ENCODE assay signal across 29 cellular contexts in genomic region chr12:12088147-12088546, GRCh38. TPM values are rescaled to one million over a fixed set of nuclear protein-coding genes. Genes with fewer than 3 reads are reported as not detected.
"Had no signal": no experiment of that assay in that cellular context is flagged by ENCODE, and none has a peak within 500 bp of the region (broad histone marks: within the 10 kb centered on the region; RNA-seq: fewer than 3 reads in every experiment).

No MANE protein-coding gene starts in this region.

- H3K4me3 ChIP-seq: ascending aorta, cardiac muscle cell, Peyer's patch, SJCRH30 had no signal

- ATAC-seq: activated CD8-positive, alpha-beta T cell treated with anti-CD3 and anti-CD28 coated beads for 36 hours; activated naive CD4-positive, alpha-beta T cell treated with anti-CD3 and anti-CD28 coated beads, Interleukin-2, amount 50 U/mL, for 72 hours; activated naive CD8-positive, alpha-beta T cell treated with anti-CD3 and anti-CD28 coated beads, Interleukin-2, amount 50 U/mL, for 24 hours had no signal

- H3K4me1 Mint-ChIP-seq: activated naive CD8-positive, alpha-beta T cell treated with anti-CD3 and anti-CD28 coated beads, Interleukin-2, amount 50 U/mL, for 24 hours had no signal

- DNase-seq: activated CD4-positive, alpha-beta T cell treated with anti-CD3 and anti-CD28 coated beads for 4 hours; activated CD8-positive, alpha-beta T cell treated with anti-CD3 and anti-CD28 coated beads for 36 hours; activated effector memory CD4-positive, alpha-beta T cell treated with Interleukin-2 at 50 U/mL for 16 hours; activated naive CD4-positive, alpha-beta T cell treated with Interleukin-2 at 50 U/mL for 16 hours; activated naive CD8-positive, alpha-beta T cell treated with anti-CD3 and anti-CD28 coated beads, Interleukin-2, amount 50 U/mL, for 24 hours; activated T-cell treated with anti-CD3 and anti-CD28 coated beads, Interleukin-2, amount 50 U/mL, for 24 hours; amniotic stem cell; brain microvascular endothelial cell; NCI-H146; NCI-H187 treated with DMSO at 0.1 percent for 48 hours; NCI-H2081 treated with DMSO at 0.1 percent for 48 hours; NCI-H2171; NCI-H2227 treated with DMSO at 0.1 percent for 48 hours; NCI-H69; NK-92 treated with Interleukin-12 subunit alpha and Interleukin-12 subunit beta, amount 100 ng/mL, for 24 hours; OCI-M1; Peyer's patch; Right ventricle myocardium superior; SK-N-SH; T-helper 1 cell; WERI-Rb-1 had no signal

- H3K27ac Mint-ChIP-seq: activated CD8-positive, alpha-beta T cell treated with anti-CD3 and anti-CD28 coated beads for 36 hours; activated naive CD4-positive, alpha-beta T cell treated with anti-CD3 and anti-CD28 coated beads, Interleukin-2, amount 50 U/mL, for 72 hours; activated naive CD8-positive, alpha-beta T cell treated with anti-CD3 and anti-CD28 coated beads, Interleukin-2, amount 50 U/mL, for 24 hours; activated T-cell treated with anti-CD3 and anti-CD28 coated beads, Interleukin-2, amount 50 U/mL, for 24 hours; activated T-helper 1 cell treated with anti-CD3 and anti-CD28 coated beads, Interleukin-12 subunit alpha, Interleukin-12 subunit beta, Interleukin-2, Interleukin-4 antibody, amounts not matched to agents 30 ng/mL and 10 ng/mL and 1 ng/mL, durations not matched to agents 14 hours and 24 hours and 36 hours had no signal

- H3K9me3 ChIP-seq: ascending aorta, Peyer's patch, SJCRH30, SK-N-SH had no signal

- H3K4me2 ChIP-seq: SK-N-SH had no signal

- H3K27ac ChIP-seq: ascending aorta, brain microvascular endothelial cell, cardiac muscle cell, Peyer's patch, RWPE1, SJCRH30, WERI-Rb-1 had no signal

- H3K27me3 Mint-ChIP-seq: activated naive CD8-positive, alpha-beta T cell treated with anti-CD3 and anti-CD28 coated beads, Interleukin-2, amount 50 U/mL, for 24 hours had no signal

- H3K4me1 ChIP-seq: Peyer's patch, SJCRH30 had no signal

- H3K36me3 Mint-ChIP-seq: activated naive CD4-positive, alpha-beta T cell treated with anti-CD3 and anti-CD28 coated beads, Interleukin-2, amount 50 U/mL, for 72 hours had no signal

- H3K4me3 Mint-ChIP-seq: activated CD8-positive, alpha-beta T cell treated with anti-CD3 and anti-CD28 coated beads for 36 hours; activated naive CD8-positive, alpha-beta T cell treated with anti-CD3 and anti-CD28 coated beads, Interleukin-2, amount 50 U/mL, for 24 hours; activated T-cell treated with anti-CD3 and anti-CD28 coated beads, Interleukin-2, amount 50 U/mL, for 24 hours; activated T-helper 1 cell treated with anti-CD3 and anti-CD28 coated beads, Interleukin-12 subunit alpha, Interleukin-12 subunit beta, Interleukin-2, Interleukin-4 antibody, amounts not matched to agents 30 ng/mL and 10 ng/mL and 1 ng/mL, durations not matched to agents 14 hours and 24 hours and 36 hours had no signal

- H3K9me3 Mint-ChIP-seq: activated CD8-positive, alpha-beta T cell treated with anti-CD3 and anti-CD28 coated beads for 36 hours; activated naive CD4-positive, alpha-beta T cell treated with anti-CD3 and anti-CD28 coated beads, Interleukin-2, amount 50 U/mL, for 72 hours; activated naive CD8-positive, alpha-beta T cell treated with anti-CD3 and anti-CD28 coated beads, Interleukin-2, amount 50 U/mL, for 24 hours; activated T-cell treated with anti-CD3 and anti-CD28 coated beads, Interleukin-2, amount 50 U/mL, for 24 hours; activated T-helper 1 cell treated with anti-CD3 and anti-CD28 coated beads, Interleukin-12 subunit alpha, Interleukin-12 subunit beta, Interleukin-2, Interleukin-4 antibody, amounts not matched to agents 30 ng/mL and 10 ng/mL and 1 ng/mL, durations not matched to agents 14 hours and 24 hours and 36 hours had no signal

- H3K9ac ChIP-seq: SK-N-SH had no signal

- H3K36me3 ChIP-seq: ascending aorta, brain microvascular endothelial cell, cardiac muscle cell, SJCRH30, WERI-Rb-1 had no signal

- H3K27me3 ChIP-seq: ascending aorta, brain microvascular endothelial cell, Peyer's patch, SJCRH30 had no signal

RNA-seq across cellular contexts. Expression of gene BCL2L14, which starts 17.4 kb away (rescaled TPM):
- total RNA-seq: ascending aorta, cardiac muscle cell, LHCN-M2, NCI-H460, Right ventricle myocardium superior, SJCRH30 had no signal
- polyA plus RNA-seq: cardiac muscle cell, SK-N-SH had no signal
